In the genomic region with DNA sequence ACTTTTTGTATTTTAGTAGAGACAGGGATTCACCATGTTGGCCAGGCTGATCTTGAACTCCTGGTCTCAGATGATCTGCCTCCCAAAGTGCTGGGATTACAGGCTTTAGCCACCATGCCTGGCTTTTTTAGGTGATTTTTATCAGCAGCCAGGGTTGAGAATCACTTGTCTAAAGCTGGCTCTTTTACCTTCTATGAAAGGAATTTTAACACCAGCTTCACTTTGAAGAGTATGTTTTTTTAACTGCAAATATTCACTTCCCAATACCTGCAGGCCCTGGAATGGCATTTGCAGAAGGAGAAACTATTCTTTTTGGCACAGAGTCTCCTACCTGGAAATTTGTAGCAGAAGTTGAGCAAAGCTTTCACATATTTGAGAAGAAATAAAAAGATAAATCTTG, we compare ENCODE assay signal across 20 cellular contexts.
DNase-seq lines count a peak whose midpoint lies in the region; ATAC-seq and TF ChIP-seq lines count a peak whose summit lies in the region.
"Had no signal": no experiment of that assay in that cellular context is flagged by ENCODE, and none has a peak within 500 bp of the region (broad histone marks: within the 10 kb centered on the region; RNA-seq: fewer than 3 reads in every experiment).

No MANE protein-coding gene starts in this region.

- H3K36me3 ChIP-seq in CD8-positive, alpha-beta T cell (ENCODE audit: insufficient read depth, low read length), result no peaks in the 10 kb centered on the region
- H3K36me3 ChIP-seq in trophoblast cell (ENCODE audit: control insufficient read depth in 1 of 2, insufficient read depth in 2 of 2, low read length in 2 of 2), result peaks cover 2 to 8% of the 10 kb centered on the region in 2 experiments
- H3K36me3 ChIP-seq in upper lobe of left lung, result peaks cover 16 to 83% (median 22%) of the 10 kb centered on the region in 4 donors
- H3K36me3 ChIP-seq: BE2C, HAP-1 had no signal

- peak overlapping the region; percentile 49 for H3K27ac Mint-ChIP-seq in CD8-positive, alpha-beta T cell
- peak overlapping the region; percentile 6 for H3K27ac Mint-ChIP-seq in dendritic cell treated with granulocyte-macrophage colony-stimulating factor and Interleukin-4, amounts not matched to agents 40 ng/mL and 50 ng/mL, for 4 days
- no peak overlapping the region for H3K27ac Mint-ChIP-seq in activated CD4-positive, alpha-beta T cell treated with anti-CD3 and anti-CD28 coated beads, Interleukin-2, amount 10 ng/mL, durations not matched to agents 24 days and 14 days
- H3K27ac Mint-ChIP-seq: CD4-positive, alpha-beta memory T cell had no signal

- no peak for TF ChIP-seq POLR2A in upper lobe of left lung (IDR thresholded peaks at IDR 0.05)

- H3K27me3 Mint-ChIP-seq in CD8-positive, alpha-beta T cell (ENCODE audit: low read depth), result peaks cover 3% of the 10 kb centered on the region
- no peaks in the 10 kb centered on the region for H3K27me3 Mint-ChIP-seq in dendritic cell treated with granulocyte-macrophage colony-stimulating factor and Interleukin-4, amounts not matched to agents 40 ng/mL and 50 ng/mL, for 4 days
- peaks cover 8% of the 10 kb centered on the region for H3K27me3 Mint-ChIP-seq in activated CD4-positive, alpha-beta T cell treated with anti-CD3 and anti-CD28 coated beads, Interleukin-2, amount 10 ng/mL, durations not matched to agents 24 days and 14 days
- H3K27me3 Mint-ChIP-seq: CD4-positive, alpha-beta memory T cell had no signal

- no peaks in the 10 kb centered on the region for H3K79me2 ChIP-seq in trophoblast cell (ENCODE audit: control insufficient read depth, insufficient read depth, low read length, poor library complexity)

- H3K9me3 ChIP-seq in CD8-positive, alpha-beta T cell (ENCODE audit: low read length), result no peaks in the 10 kb centered on the region
- H3K9me3 ChIP-seq in trophoblast cell (ENCODE audit: insufficient read depth, low read depth, low read length) (no peaks in the 10 kb centered on the region), upper lobe of left lung (no peaks in the 10 kb centered on the region)
- H3K9me3 ChIP-seq: BE2C, HAP-1 had no signal

- no peak overlapping the region for H2BK120ac ChIP-seq in trophoblast cell (ENCODE audit: insufficient read depth, low read length, poor library complexity)

- peaks cover 12% of the 10 kb centered on the region for H3K79me1 ChIP-seq in trophoblast cell (ENCODE audit: low read length)

- no peak overlapping the region for H3K14ac ChIP-seq in trophoblast cell (ENCODE audit: low read length)

- no peak for TF ChIP-seq EP300 in upper lobe of left lung (IDR thresholded peaks at IDR 0.05)

- no peak overlapping the region for H2AFZ ChIP-seq in trophoblast cell (ENCODE audit: insufficient read depth, low read length, poor library complexity)
- H2AFZ ChIP-seq: GM23248 had no signal

- POLR2A ChIA-PET in CD8-positive, alpha-beta T cell (lab: Charles Lee), result no interaction called here

- no peak overlapping the region for H2BK12ac ChIP-seq in trophoblast cell (ENCODE audit: low read length)

- H3K4me2 ChIP-seq in trophoblast cell (ENCODE audit: low read length), result no peak overlapping the region

- no peak overlapping the region for H3K4me3 ChIP-seq in CD8-positive, alpha-beta T cell (ENCODE audit: low read depth, low read length)
- H3K4me3 ChIP-seq in trophoblast cell (ENCODE audit: low read depth, low read length), result no peak overlapping the region
- H3K4me3 ChIP-seq in upper lobe of left lung, result no peak overlapping the region
- H3K4me3 ChIP-seq: GM12878, GM23248, HAP-1, K562 had no signal

- no peak for ATAC-seq in CD8-positive, alpha-beta T cell
- no peak for ATAC-seq in upper lobe of left lung (ENCODE audit: low FRiP score in 2 of 2)
- ATAC-seq in HG03565 (IDR thresholded peaks at IDR 0.05; ENCODE audit: unreplicated experiment), result no peak
- ATAC-seq in GM18861 (IDR thresholded peaks at IDR 0.05; ENCODE audit: unreplicated experiment), result no peak
- ATAC-seq: K562 had no signal

- DNase-seq in CD8-positive, alpha-beta T cell, result no peak
- DNase-seq in trophoblast cell (peak in 1 of 2 donors; percentile 68), upper lobe of left lung (no peak)
- no peak for DNase-seq in activated CD4-positive, alpha-beta T cell treated with anti-CD3 and anti-CD28 coated beads for 4 hours
- DNase-seq in activated CD4-positive, alpha-beta T cell treated with anti-CD3 and anti-CD28 coated beads, Interleukin-2, amount 10 ng/mL, durations not matched to agents 24 days and 14 days, result no peak
- DNase-seq: ACHN; BE2C; Calu3; CD4-positive, alpha-beta memory T cell; DMS79 treated with DMSO at 0.1 percent for 48 hours; GF-D8; GM23248; IMR-90 had no signal

- no peak overlapping the region for H3K4me3 Mint-ChIP-seq in CD8-positive, alpha-beta T cell
- no peak overlapping the region for H3K4me3 Mint-ChIP-seq in dendritic cell treated with granulocyte-macrophage colony-stimulating factor and Interleukin-4, amounts not matched to agents 40 ng/mL and 50 ng/mL, for 4 days
- H3K4me3 Mint-ChIP-seq in activated CD4-positive, alpha-beta T cell treated with anti-CD3 and anti-CD28 coated beads, Interleukin-2, amount 10 ng/mL, durations not matched to agents 24 days and 14 days, result no peak overlapping the region
- H3K4me3 Mint-ChIP-seq: CD14-positive monocyte; CD4-positive, alpha-beta memory T cell had no signal

- H3K36me3 Mint-ChIP-seq in CD8-positive, alpha-beta T cell, result no peaks in the 10 kb centered on the region
- H3K36me3 Mint-ChIP-seq in dendritic cell treated with granulocyte-macrophage colony-stimulating factor and Interleukin-4, amounts not matched to agents 40 ng/mL and 50 ng/mL, for 4 days (ENCODE audit: low read depth), result peaks cover 96% of the 10 kb centered on the region
- H3K36me3 Mint-ChIP-seq in activated CD4-positive, alpha-beta T cell treated with anti-CD3 and anti-CD28 coated beads, Interleukin-2, amount 10 ng/mL, durations not matched to agents 24 days and 14 days (ENCODE audit: low read depth), result no peaks in the 10 kb centered on the region
- H3K36me3 Mint-ChIP-seq: CD4-positive, alpha-beta memory T cell had no signal

- H3K9me3 Mint-ChIP-seq in CD8-positive, alpha-beta T cell, result no peaks in the 10 kb centered on the region
- no peaks in the 10 kb centered on the region for H3K9me3 Mint-ChIP-seq in dendritic cell treated with granulocyte-macrophage colony-stimulating factor and Interleukin-4, amounts not matched to agents 40 ng/mL and 50 ng/mL, for 4 days
- H3K9me3 Mint-ChIP-seq in activated CD4-positive, alpha-beta T cell treated with anti-CD3 and anti-CD28 coated beads, Interleukin-2, amount 10 ng/mL, durations not matched to agents 24 days and 14 days, result no peaks in the 10 kb centered on the region

- H3K18ac ChIP-seq in trophoblast cell (ENCODE audit: low read length), result no peak overlapping the region

- H4K12ac ChIP-seq in trophoblast cell (ENCODE audit: low read depth, low read length), result no peak overlapping the region

- no peak overlapping the region for H2BK5ac ChIP-seq in trophoblast cell (ENCODE audit: low read depth, low read length, poor library complexity)

- H3K4me1 ChIP-seq in CD8-positive, alpha-beta T cell (ENCODE audit: insufficient read depth, low read length), result no peaks in the 10 kb centered on the region
- H3K4me1 ChIP-seq in trophoblast cell (ENCODE audit: control insufficient read depth in 1 of 2, insufficient read depth in 2 of 2, low read length in 2 of 2) (peaks cover 7 to 19% of the 10 kb centered on the region in 2 experiments), upper lobe of left lung (peaks cover 0 to 17% (median 10%) of the 10 kb centered on the region in 4 donors)
- H3K4me1 ChIP-seq: BE2C had no signal

- no peak for TF ChIP-seq CTCF in CD8-positive, alpha-beta T cell (IDR thresholded peaks at IDR 0.05)
- no peak for TF ChIP-seq CTCF in upper lobe of left lung (IDR thresholded peaks at IDR 0.05)

- no peak overlapping the region for H3K9ac ChIP-seq in trophoblast cell (ENCODE audit: low read length)
- H3K9ac ChIP-seq: GM23248 had no signal

- H3K4ac ChIP-seq in trophoblast cell (ENCODE audit: low read depth, low read length), result no peak overlapping the region

- CTCF ChIA-PET in CD8-positive, alpha-beta T cell (lab: Charles Lee), result no interaction called here

- H3K27ac ChIP-seq in CD8-positive, alpha-beta T cell (ENCODE audit: low read depth, low read length), result no peak overlapping the region
- H3K27ac ChIP-seq in trophoblast cell (ENCODE audit: low read depth, low read length) (peak overlapping the region; percentile 45), upper lobe of left lung (peak overlapping the region; percentile 25 to 69 (median 28))
- H3K27ac ChIP-seq: GM23248 had no signal

- no peak overlapping the region for H4K8ac ChIP-seq in trophoblast cell (ENCODE audit: low read depth, low read length)

- intact Hi-C loops in CD8-positive, alpha-beta T cell (cut with DNase I, micrococcal nuclease), result no loop called here
- intact Hi-C loops in dendritic cell treated with granulocyte-macrophage colony-stimulating factor and Interleukin-4, amounts not matched to agents 40 ng/mL and 50 ng/mL, for 4 days (cut with micrococcal nuclease), result no loop called here
- intact Hi-C loops in activated CD4-positive, alpha-beta T cell treated with anti-CD3 and anti-CD28 coated beads, Interleukin-2, amount 10 ng/mL, durations not matched to agents 24 days and 14 days (cut with micrococcal nuclease), result no loop called here

- no peaks in the 10 kb centered on the region for H3K4me1 Mint-ChIP-seq in CD8-positive, alpha-beta T cell (ENCODE audit: low read depth)
- H3K4me1 Mint-ChIP-seq in dendritic cell treated with granulocyte-macrophage colony-stimulating factor and Interleukin-4, amounts not matched to agents 40 ng/mL and 50 ng/mL, for 4 days (ENCODE audit: low read depth), result peaks cover 17% of the 10 kb centered on the region
- no peaks in the 10 kb centered on the region for H3K4me1 Mint-ChIP-seq in activated CD4-positive, alpha-beta T cell treated with anti-CD3 and anti-CD28 coated beads, Interleukin-2, amount 10 ng/mL, durations not matched to agents 24 days and 14 days

- H4K91ac ChIP-seq in trophoblast cell (ENCODE audit: low read depth, low read length), result peak overlapping the region; percentile 7

- H3K27me3 ChIP-seq in CD8-positive, alpha-beta T cell (ENCODE audit: insufficient read depth, low read length), result no peaks in the 10 kb centered on the region
- H3K27me3 ChIP-seq in trophoblast cell (ENCODE audit: insufficient read depth, low read length) (no peaks in the 10 kb centered on the region), upper lobe of left lung (no peaks in the 10 kb centered on the region)
- H3K27me3 ChIP-seq: BE2C had no signal

- H2AK5ac ChIP-seq in trophoblast cell (ENCODE audit: low read length), result no peak overlapping the region

- no peak overlapping the region for H3K23ac ChIP-seq in trophoblast cell (ENCODE audit: low read length)
